ENCODE assay signal across 24 cellular contexts in genomic region chr6:26338810-26339209, GRCh38. TPM values are rescaled to one million over a fixed set of nuclear protein-coding genes. Genes with fewer than 3 reads are reported as not detected.
DNase-seq lines count a peak whose midpoint lies in the region; ATAC-seq, FAIRE-seq and TF ChIP-seq lines count a peak whose summit lies in the region.
"Had no signal": no experiment of that assay in that cellular context is flagged by ENCODE, and none has a peak within 500 bp of the region (broad histone marks: within the 10 kb centered on the region; RNA-seq: fewer than 3 reads in every experiment).

No MANE protein-coding gene starts in this region.

- no peak for DNase-seq in CD8-positive, alpha-beta memory T cell
- DNase-seq in PC-3 (no peak), K562 (ENCODE audit: extremely low read depth in 1 of 4, low spot score in 3 of 4) (no peak), neural crest cell (ENCODE audit: low read depth, low spot score) (no peak), activated gamma-delta T cell treated with Interleukin-2 at 50 U/mL for 16 hours (no peak), neuronal stem cell (ENCODE audit: low spot score) (no peak), upper lobe of right lung (no peak)
- DNase-seq: AML-193; Caco-2; Calu3; CD4-positive, alpha-beta T cell; CD8-positive, alpha-beta T cell; DMS79 treated with DMSO at 0.1 percent for 48 hours; GF-D8 had no signal

- no peak for TF ChIP-seq POLR2A in K562 (conservative IDR thresholded peaks at IDR 0.05)

- no peak overlapping the region for H3K4ac ChIP-seq in neuronal stem cell (ENCODE audit: low read length)

- H3K36me3 ChIP-seq in CD8-positive, alpha-beta memory T cell (ENCODE audit: insufficient read depth, low read length), result no peaks in the 10 kb centered on the region
- H3K36me3 ChIP-seq in PC-3 (ENCODE audit: low read depth, low read length), result no peaks in the 10 kb centered on the region
- H3K36me3 ChIP-seq in K562 (ENCODE audit: control insufficient read depth, insufficient read depth, low read length), result no peaks in the 10 kb centered on the region
- no peaks in the 10 kb centered on the region for H3K36me3 ChIP-seq in neuronal stem cell (replicated peaks in 1 of 2; ENCODE audit: control insufficient read depth in 2 of 2, insufficient read depth in 2 of 2, low read length in 2 of 2)
- H3K36me3 ChIP-seq in upper lobe of right lung, result no peaks in the 10 kb centered on the region
- H3K36me3 ChIP-seq: BLaER1 treated with 17β-estradiol and CSF1 and Interleukin-3, amounts not matched to agents 10 nM and 100 nM had no signal

- H4K20me1 ChIP-seq in PC-3 (ENCODE audit: low read length), result no peaks in the 10 kb centered on the region
- no peaks in the 10 kb centered on the region for H4K20me1 ChIP-seq in K562 (replicated peaks; ENCODE audit: control insufficient read depth, insufficient read depth, low read length)
- H4K20me1 ChIP-seq: BLaER1 treated with 17β-estradiol and CSF1 and Interleukin-3, amounts not matched to agents 10 nM and 100 nM had no signal

- no peak overlapping the region for H2BK120ac ChIP-seq in neuronal stem cell (ENCODE audit: low read depth, low read length)

- TF ChIP-seq EP300 in K562 (IDR thresholded peaks at IDR 0.05; ENCODE audit: low read length), result no peak

- no peaks in the 10 kb centered on the region for H3K36me3 Mint-ChIP-seq in CD8-positive, alpha-beta memory T cell
- no peaks in the 10 kb centered on the region for H3K36me3 Mint-ChIP-seq in neural crest cell (ENCODE audit: low read depth)
- H3K36me3 Mint-ChIP-seq: CD8-positive, alpha-beta T cell had no signal

- no peak overlapping the region for H3K4me3 ChIP-seq in CD8-positive, alpha-beta memory T cell (ENCODE audit: low read length)
- H3K4me3 ChIP-seq in PC-3 (ENCODE audit: low read length) (no peak overlapping the region), K562 (no peak overlapping the region), neuronal stem cell (ENCODE audit: low read length in 2 of 2) (no peak overlapping the region), upper lobe of right lung (no peak overlapping the region)
- H3K4me3 ChIP-seq: A549; BLaER1 treated with 17β-estradiol and CSF1 and Interleukin-3, amounts not matched to agents 10 nM and 100 nM had no signal

- H3K27me3 Mint-ChIP-seq in CD8-positive, alpha-beta memory T cell, result no peaks in the 10 kb centered on the region
- peaks cover 44% of the 10 kb centered on the region for H3K27me3 Mint-ChIP-seq in neural crest cell (ENCODE audit: low read depth)
- H3K27me3 Mint-ChIP-seq: CD4-positive, alpha-beta T cell had no signal

- in situ Hi-C loops in K562 (cut with MboI), result loop anchor here (10.0 to 25.0 kb wide), 2 partner anchors 236 to 773 kb away; no protein-coding TSS in a partner anchor

- no peaks in the 10 kb centered on the region for H3K9me3 ChIP-seq in CD8-positive, alpha-beta memory T cell (ENCODE audit: low read length)
- H3K9me3 ChIP-seq in PC-3 (ENCODE audit: low read length) (no peaks in the 10 kb centered on the region), K562 (replicated peaks; ENCODE audit: control insufficient read depth, insufficient read depth, low read depth, low read length) (no peaks in the 10 kb centered on the region), neuronal stem cell (replicated peaks in 1 of 2; ENCODE audit: control insufficient read depth in 2 of 2, insufficient read depth in 1 of 2, low read depth in 1 of 2, low read length in 2 of 2) (no peaks in the 10 kb centered on the region), upper lobe of right lung (no peaks in the 10 kb centered on the region)
- H3K9me3 ChIP-seq: A549; BLaER1 treated with 17β-estradiol and CSF1 and Interleukin-3, amounts not matched to agents 10 nM and 100 nM; Caco-2 had no signal

- peaks cover 3% of the 10 kb centered on the region for H3F3A ChIP-seq in PC-3 (ENCODE audit: low read length, unreplicated experiment)

- no peaks in the 10 kb centered on the region for H3K9me1 ChIP-seq in K562 (ENCODE audit: control insufficient read depth, insufficient read depth, low read length)

- H4K91ac ChIP-seq in neuronal stem cell (ENCODE audit: low read depth, low read length, poor library complexity), result no peak overlapping the region

- H2AFZ ChIP-seq in PC-3 (ENCODE audit: low read length) (no peak overlapping the region), K562 (ENCODE audit: low read depth, low read length) (peak overlapping the region; percentile 30), neuronal stem cell (ENCODE audit: low read length) (no peak overlapping the region)

- intact Hi-C loops in PC-3 (cut with micrococcal nuclease) (no loop called here), K562 (cut with micrococcal nuclease) (loop anchor here (10.0 kb wide), 2 partner anchors 736 to 796 kb away; a partner anchor contains a TSS), upper lobe of right lung (cut with DNase I) (loop anchor here (10.0 kb wide), 1 partner anchor 236 kb away; no protein-coding TSS in a partner anchor)

- no peak overlapping the region for H2BK12ac ChIP-seq in neuronal stem cell (ENCODE audit: low read length)

- H3K4me1 ChIP-seq in CD8-positive, alpha-beta memory T cell (ENCODE audit: insufficient read depth, low read length), result peaks cover 7% of the 10 kb centered on the region
- H3K4me1 ChIP-seq in PC-3 (ENCODE audit: insufficient read depth, low read length) (peaks cover 44% of the 10 kb centered on the region), K562 (replicated peaks in 1 of 2; ENCODE audit: control insufficient read depth in 2 of 2, insufficient read depth in 2 of 2, low read length in 2 of 2) (peaks cover 22 to 62% of the 10 kb centered on the region in 2 experiments), neuronal stem cell (ENCODE audit: control insufficient read depth in 2 of 2, insufficient read depth in 1 of 2, low read depth in 1 of 2, low read length in 2 of 2) (peaks cover 2 to 5% of the 10 kb centered on the region in 2 donors), upper lobe of right lung (no peaks in the 10 kb centered on the region)
- H3K4me1 ChIP-seq: Caco-2 had no signal

- no peaks in the 10 kb centered on the region for H3K79me1 ChIP-seq in neuronal stem cell (ENCODE audit: low read depth, low read length)

- H3K23ac ChIP-seq in neuronal stem cell (ENCODE audit: low read depth, low read length, poor library complexity), result no peak overlapping the region

- no peaks in the 10 kb centered on the region for H3K79me2 ChIP-seq in PC-3 (ENCODE audit: low read length)
- H3K79me2 ChIP-seq in K562 (ENCODE audit: control insufficient read depth, insufficient read depth, low read length), result no peaks in the 10 kb centered on the region

- no peak overlapping the region for H3K27ac Mint-ChIP-seq in CD8-positive, alpha-beta memory T cell
- no peak overlapping the region for H3K27ac Mint-ChIP-seq in neural crest cell (ENCODE audit: unreplicated experiment)
- H3K27ac Mint-ChIP-seq: B cell; CD4-positive, alpha-beta T cell; CD8-positive, alpha-beta T cell had no signal

- H3K4me1 Mint-ChIP-seq in CD8-positive, alpha-beta memory T cell, result peaks cover 23 to 26% (median 25%) of the 10 kb centered on the region in 3 donors
- H3K4me1 Mint-ChIP-seq in neural crest cell, result peaks cover 23% of the 10 kb centered on the region

- no peaks in the 10 kb centered on the region for H3K27me3 ChIP-seq in CD8-positive, alpha-beta memory T cell (ENCODE audit: insufficient read depth, low read length, poor library complexity, severe bottlenecking)
- no peaks in the 10 kb centered on the region for H3K27me3 ChIP-seq in PC-3 (ENCODE audit: low read length)
- H3K27me3 ChIP-seq in K562 (ENCODE audit: control insufficient read depth in 2 of 2, insufficient read depth in 2 of 2, low read length in 2 of 2), result no peaks in the 10 kb centered on the region
- H3K27me3 ChIP-seq in neuronal stem cell (ENCODE audit: control insufficient read depth in 3 of 3, insufficient read depth in 3 of 3, low read depth in 1 of 3, low read length in 3 of 3), result peaks cover 0 to 17% (median 0%) of the 10 kb centered on the region in 3 experiments
- H3K27me3 ChIP-seq in upper lobe of right lung, result peaks cover 3% of the 10 kb centered on the region

- no peaks in the 10 kb centered on the region for H3K9me2 ChIP-seq in PC-3 (replicated peaks; ENCODE audit: low read length)

- H3K4me2 ChIP-seq in PC-3 (ENCODE audit: low read length) (0 out of 2 replicates have a peak overlapping the region, but pooled peaks have one; percentile 4), K562 (ENCODE audit: insufficient read depth, low read length) (no peak overlapping the region), neuronal stem cell (ENCODE audit: insufficient read depth, low read length, poor library complexity, severe bottlenecking) (no peak overlapping the region)
- H3K4me2 ChIP-seq: A549; BLaER1 treated with 17β-estradiol and CSF1 and Interleukin-3, amounts not matched to agents 10 nM and 100 nM had no signal

- H4K8ac ChIP-seq in neuronal stem cell (ENCODE audit: low read depth, low read length), result no peak overlapping the region

- BruUV-seq in PC-3 (replicated peaks; lab: Mats Ljungman, UMichigan) (no TSS peak), K562 (replicated peaks; lab: Mats Ljungman, UMichigan) (no TSS peak)

- peak overlapping the region; percentile 5 for H3K27ac ChIP-seq in CD8-positive, alpha-beta memory T cell (ENCODE audit: low read depth, low read length)
- H3K27ac ChIP-seq in PC-3 (ENCODE audit: low read length) (no peak overlapping the region; the same call in 1 of the 2 replicates), K562 (ENCODE audit: extremely low read depth, low read depth, low read length) (peak overlapping the region; percentile 35; the same call in 1 of the 3 replicates), neuronal stem cell (replicated peaks; ENCODE audit: low read length) (no peak overlapping the region), upper lobe of right lung (no peak overlapping the region)
- H3K27ac ChIP-seq: 22Rv1; A549; BLaER1 treated with 17β-estradiol and CSF1 and Interleukin-3, amounts not matched to agents 10 nM and 100 nM; C4-2B had no signal

- H3K9ac ChIP-seq in PC-3 (ENCODE audit: low read length), result no peak overlapping the region
- H3K9ac ChIP-seq in K562 (ENCODE audit: insufficient read depth in 1 of 2, low read depth in 2 of 2, low read length in 2 of 2), result peak overlapping the region in 1 of 2 experiments; percentile 32; a peak in 1 of 4 replicates
- H3K9ac ChIP-seq in neuronal stem cell (ENCODE audit: low read depth, low read length, poor library complexity), result no peak overlapping the region
- H3K9ac ChIP-seq: BLaER1 treated with 17β-estradiol and CSF1 and Interleukin-3, amounts not matched to agents 10 nM and 100 nM had no signal

- no peak overlapping the region for H2BK15ac ChIP-seq in neuronal stem cell (ENCODE audit: low read length)

- no peak for TF ChIP-seq RAD21 in K562 (CRISPR knock-in tag; conservative IDR thresholded peaks at IDR 0.05 in 1 of 2, IDR thresholded peaks at IDR 0.05 in 1 of 2)

- WGBS in K562 (ENCODE audit: insufficient coverage, low coverage, missing lambda C conversion rate), result 90% methylated on average over 2 of the region's 2 CpGs
- WGBS in neuronal stem cell (ENCODE audit: extremely low coverage in 2 of 2, insufficient read length in 2 of 2, insufficient replicate concordance in 1 of 2), 2 donors, result no CpG with 5 or more reads among the region's 2 CpGs

- H3K4me3 Mint-ChIP-seq in CD8-positive, alpha-beta memory T cell, result peak overlapping the region in 1 of 7 donors; percentile 51
- peak overlapping the region; percentile 13 for H3K4me3 Mint-ChIP-seq in neural crest cell
- H3K4me3 Mint-ChIP-seq: B cell; CD4-positive, alpha-beta T cell; CD8-positive, alpha-beta T cell had no signal

- POLR2A ChIA-PET in CD8-positive, alpha-beta memory T cell (lab: Charles Lee), result no interaction called here
- POLR2A ChIA-PET in PC-3 (lab: Charles Lee; ENCODE audit: unreplicated experiment), result no interaction called here
- POLR2A ChIA-PET in K562 (lab: Yijun Ruan, JAX), result interaction anchor here (0.7 to 1.1 kb wide), 4 partner anchors 9 to 205 kb away, joined by 3 to 6 read pairs (median 3); a partner anchor contains a TSS

- H3K9me3 Mint-ChIP-seq in CD8-positive, alpha-beta memory T cell, result no peaks in the 10 kb centered on the region
- H3K9me3 Mint-ChIP-seq in neural crest cell, result no peaks in the 10 kb centered on the region
- H3K9me3 Mint-ChIP-seq: CD4-positive, alpha-beta T cell; CD8-positive, alpha-beta T cell had no signal

- no peak for FAIRE-seq in K562 (lab: Jason Lieb, UNC)
- FAIRE-seq: A549, D721Med, G401.6, GM12891, GM19239 had no signal

- ATAC-seq in PC-3 (no peak), K562 (no peak), HG02870 (IDR thresholded peaks at IDR 0.05; ENCODE audit: unreplicated experiment) (no peak), upper lobe of right lung (no peak)
- ATAC-seq: A549; CD8-positive, alpha-beta T cell had no signal

- no peak overlapping the region for H3K14ac ChIP-seq in neuronal stem cell (ENCODE audit: low read length)

- H2BK5ac ChIP-seq in neuronal stem cell (ENCODE audit: low read length), result no peak overlapping the region

- TF ChIP-seq CTCF in PC-3 (conservative IDR thresholded peaks at IDR 0.05; ENCODE audit: low read depth, low read length), result no peak
- TF ChIP-seq CTCF in K562 (IDR thresholded peaks at IDR 0.05 in 2 of 3, conservative IDR thresholded peaks at IDR 0.05 in 1 of 3; ENCODE audit: insufficient read depth in 2 of 3, low read depth in 1 of 3, low read length in 3 of 3), result no peak
- TF ChIP-seq CTCF in neural crest cell (conservative IDR thresholded peaks at IDR 0.05), result no peak
- no peak for TF ChIP-seq CTCF in upper lobe of right lung (IDR thresholded peaks at IDR 0.05)

- CTCF ChIA-PET in CD8-positive, alpha-beta memory T cell (lab: Charles Lee), result interaction anchor here (1.6 to 2.1 kb wide), 2 partner anchors 231 to 257 kb away, joined by 5 to 11 read pairs; no protein-coding TSS in a partner anchor
- CTCF ChIA-PET in PC-3 (lab: Charles Lee) (interaction anchor here (1.0 kb wide), 1 partner anchor 25 kb away, joined by 4 read pairs; no protein-coding TSS in a partner anchor), K562 (lab: Yijun Ruan, JAX; ENCODE audit: low intra/inter-chr PET ratio) (no interaction called here)

- no peak overlapping the region for H2AK5ac ChIP-seq in neuronal stem cell (ENCODE audit: low read depth, low read length)

- no peak overlapping the region for H3K18ac ChIP-seq in neuronal stem cell (ENCODE audit: low read length)

RNA-seq across cellular contexts. Expression of gene BTN3A2, which starts 26.2 kb away (rescaled TPM):
- total RNA-seq in CD8-positive, alpha-beta memory T cell, result 10 to 100 TPM; 36.4 to 38.7 TPM
- 174 TPM for polyA plus RNA-seq in CD8-positive, alpha-beta memory T cell
- total RNA-seq in PC-3 (2014; rRNA removed) (2.4 and 5.4 TPM in 2 replicates), K562 (2014; rRNA removed) (2.7 and 3.1 TPM in 2 replicates), K562 (2014; rRNA removed; fragmentation: Illumina TruSeq; extraction: Trizol) (5.8 and 6.8 TPM in 2 replicates), K562 (2015; rRNA removed; fragmentation: Illumina TruSeq; extraction: Trizol) (4.4 and 5.3 TPM in 2 replicates), K562 (2021) (5.1 and 6.4 TPM in 2 replicates), neural crest cell (9.6 and 12.5 TPM in 2 replicates), upper lobe of right lung (65.2 TPM)
- 20.7 and 24.8 TPM in 2 replicates for total RNA-seq in K562 (2011; cell fraction: chromatin; rRNA removed; ENCODE audit: low replicate concordance)
- total RNA-seq in K562 (2011; cell fraction: nucleolus; rRNA removed), result 11.8 and 12.0 TPM in 2 replicates
- 14.7 and 20.5 TPM in 2 replicates for total RNA-seq in K562 (2011; cell fraction: nucleoplasm; rRNA removed)
- polyA plus RNA-seq in K562 (2011; rRNA removed) (10.1 and 11.2 TPM in 2 replicates), K562 (2014; fragmentation: Illumina TruSeq; extraction: Trizol) (6.1 and 7.6 TPM in 2 replicates), K562 (2014; fragmentation: Nextera tagmentation; extraction: Ambion mirVana) (1 to 10 TPM; 3.5 to 7.5 TPM), K562 (2014; rRNA removed) (6.2 and 7.7 TPM in 2 replicates)
- 3.7 and 5.9 TPM in 2 replicates for polyA plus RNA-seq in K562 (2011; cell fraction: cytosol; rRNA removed)
- 19.2 and 19.7 TPM in 2 replicates for polyA plus RNA-seq in K562 (2011; cell fraction: nucleus; rRNA removed)
- 5.5 and 7.0 TPM in 2 replicates for polyA plus RNA-seq in K562 (2012)
- 15.3 and 16.2 TPM in 2 replicates for polyA minus RNA-seq in K562 (2011; rRNA and poly(A)+ RNA removed)
- polyA minus RNA-seq in K562 (2011; cell fraction: cytosol; rRNA and poly(A)+ RNA removed), result 4.1 and 5.9 TPM in 2 replicates
- polyA minus RNA-seq in K562 (2011; cell fraction: nucleus; rRNA and poly(A)+ RNA removed), result 4.7 and 11.4 TPM in 2 replicates
- 6.5 TPM for polyA plus RNA-seq in neuronal stem cell (2013, experiment 1 of 2)
- polyA plus RNA-seq in neuronal stem cell (2013, experiment 2 of 2), result 6.4 TPM

RNA-seq across cellular contexts. Expression of gene BTN2A2, which starts 44.1 kb away (rescaled TPM):
- total RNA-seq in CD8-positive, alpha-beta memory T cell, result 10 to 100 TPM; 18.0 to 19.0 TPM
- 6.8 TPM for polyA plus RNA-seq in CD8-positive, alpha-beta memory T cell
- total RNA-seq in PC-3 (2014; rRNA removed) (9.1 and 11.4 TPM in 2 replicates), K562 (2014; rRNA removed) (5.9 and 8.1 TPM in 2 replicates), K562 (2014; rRNA removed; fragmentation: Illumina TruSeq; extraction: Trizol) (10.0 and 10.1 TPM in 2 replicates), K562 (2015; rRNA removed; fragmentation: Illumina TruSeq; extraction: Trizol) (7.9 and 8.6 TPM in 2 replicates), K562 (2021) (10.1 and 11.5 TPM in 2 replicates), neural crest cell (24.5 and 25.0 TPM in 2 replicates), upper lobe of right lung (25.6 TPM)
- 52.6 and 53.2 TPM in 2 replicates for total RNA-seq in K562 (2011; cell fraction: chromatin; rRNA removed; ENCODE audit: low replicate concordance)
- total RNA-seq in K562 (2011; cell fraction: nucleolus; rRNA removed), result 31.5 and 32.4 TPM in 2 replicates
- total RNA-seq in K562 (2011; cell fraction: nucleoplasm; rRNA removed), result 41.5 and 49.2 TPM in 2 replicates
- polyA plus RNA-seq in K562 (2011; rRNA removed) (15.5 and 17.1 TPM in 2 replicates), K562 (2014; fragmentation: Illumina TruSeq; extraction: Trizol) (9.1 and 9.3 TPM in 2 replicates), K562 (2014; fragmentation: Nextera tagmentation; extraction: Ambion mirVana) (10 to 100 TPM in 1 of 2 experiments, 1 to 10 TPM in 1; 8.4 to 11.7 TPM), K562 (2014; rRNA removed) (10.2 and 11.9 TPM in 2 replicates)
- 11.3 and 11.6 TPM in 2 replicates for polyA plus RNA-seq in K562 (2011; cell fraction: cytosol; rRNA removed)
- polyA plus RNA-seq in K562 (2011; cell fraction: nucleus; rRNA removed), result 46.8 and 65.8 TPM in 2 replicates
- polyA plus RNA-seq in K562 (2012), result 8.6 and 14.3 TPM in 2 replicates
- 22.6 and 30.6 TPM in 2 replicates for polyA minus RNA-seq in K562 (2011; rRNA and poly(A)+ RNA removed)
- polyA minus RNA-seq in K562 (2011; cell fraction: cytosol; rRNA and poly(A)+ RNA removed), result 6.9 and 8.7 TPM in 2 replicates
- 23.0 and 33.8 TPM in 2 replicates for polyA minus RNA-seq in K562 (2011; cell fraction: nucleus; rRNA and poly(A)+ RNA removed)
- polyA plus RNA-seq in neuronal stem cell (2013, experiment 1 of 2), result 24.0 TPM
- polyA plus RNA-seq in neuronal stem cell (2013, experiment 2 of 2), result 24.9 TPM

Comparison
In these comparisons a context has a peak if more than half of its experiments do, and no peak if none do; other contexts are left out.
1. H3K27ac ChIP-seq: peak in CD8-positive, alpha-beta memory T cell (single experiment) and K562 (single experiment); none in PC-3 (single experiment), neuronal stem cell (single experiment) and upper lobe of right lung (single experiment).